In the genomic region with DNA sequence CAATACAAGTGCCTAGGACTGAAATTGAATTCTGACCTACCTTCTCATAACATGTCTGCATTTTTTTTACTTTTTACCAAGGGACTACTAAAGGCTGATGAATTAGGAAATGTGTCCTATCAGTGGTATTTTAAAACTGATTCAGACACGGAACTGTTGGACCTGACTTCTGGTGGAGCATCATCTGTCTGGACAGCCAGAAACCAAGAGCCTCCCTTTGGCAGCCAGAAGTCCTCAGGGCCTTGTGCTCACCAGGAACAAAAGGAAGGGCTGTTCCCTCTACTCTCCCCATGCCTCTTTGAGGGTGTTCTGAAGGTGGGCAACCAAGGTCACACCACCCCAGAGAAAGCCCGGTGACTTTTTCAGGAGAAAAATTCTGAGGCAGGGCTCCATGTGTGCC, we compare ENCODE assay signal across 17 cellular contexts.
A peak's percentile ranks its signal among the peaks of the same experiment; 100 is the strongest.
DNase-seq lines count a peak whose midpoint lies in the region; ATAC-seq and TF ChIP-seq lines count a peak whose summit lies in the region.
"Had no signal": no experiment of that assay in that cellular context is flagged by ENCODE, and none has a peak within 500 bp of the region (broad histone marks: within the 10 kb centered on the region; RNA-seq: fewer than 3 reads in every experiment).

No MANE protein-coding gene starts in this region.

- H3K36me3 ChIP-seq in Loucy (ENCODE audit: insufficient read depth, low read length) (no peaks in the 10 kb centered on the region), colonic mucosa (no peaks in the 10 kb centered on the region), left lung (peaks cover 0 to 24% of the 10 kb centered on the region in 2 donors), stomach smooth muscle (ENCODE audit: control insufficient read depth in 2 of 2, insufficient read depth in 2 of 2, low read length in 2 of 2) (no peaks in the 10 kb centered on the region), neural progenitor cell (no peaks in the 10 kb centered on the region)

- H3K4me3 ChIP-seq in Loucy (ENCODE audit: low read length, poor library complexity, severe bottlenecking) (peak overlapping the region; percentile 92), colonic mucosa (no peak overlapping the region), left lung (peak overlapping the region in 1 of 2 donors; percentile 0), stomach smooth muscle (ENCODE audit: low read length in 2 of 2) (no peak overlapping the region), neural progenitor cell (no peak overlapping the region)

- H4K20me1 ChIP-seq in Loucy (ENCODE audit: insufficient read depth, low read length, poor library complexity, severe bottlenecking) (no peaks in the 10 kb centered on the region), neural progenitor cell (ENCODE audit: low read depth) (peaks cover 12% of the 10 kb centered on the region)

- H3K27ac Mint-ChIP-seq in neural progenitor cell = no peak overlapping the region
- H3K27ac Mint-ChIP-seq: effector memory CD8-positive, alpha-beta T cell; natural killer cell; stimulated activated naive CD8-positive, alpha-beta T cell treated with anti-CD3 and anti-CD28 coated beads, Interleukin-15, Interleukin-2, amounts not matched to agents 100 ng/mL and 50 ng/mL, for 24 hours had no signal

- TF ChIP-seq CTCF in Loucy (conservative IDR thresholded peaks at IDR 0.05; ENCODE audit: low read length) = no peak
- TF ChIP-seq CTCF in colonic mucosa (IDR thresholded peaks at IDR 0.05) = no peak
- no peak for TF ChIP-seq CTCF in left lung (IDR thresholded peaks at IDR 0.05)
- no peak for TF ChIP-seq CTCF in neural progenitor cell (IDR thresholded peaks at IDR 0.05)

- H3K27ac ChIP-seq in colonic mucosa = peak overlapping the region; percentile 47
- H3K27ac ChIP-seq in left lung = peak overlapping the region; percentile 60 to 68
- H3K27ac ChIP-seq in stomach smooth muscle (ENCODE audit: low read length) = peak overlapping the region; percentile 85
- no peak overlapping the region for H3K27ac ChIP-seq in neural progenitor cell

- no peak for DNase-seq in colonic mucosa
- no peak for DNase-seq in left lung
- DNase-seq in NCI-H2227 treated with DMSO at 0.1 percent for 48 hours (lab: John Stamatoyannopoulos, UW) = no peak
- DNase-seq in DMS153 treated with DMSO at 0.1 percent for 48 hours (lab: John Stamatoyannopoulos, UW; ENCODE audit: unreplicated experiment) = no peak
- DNase-seq in neural progenitor cell (ENCODE audit: low spot score) = no peak
- no peak for DNase-seq in OCI-M2 (lab: John Stamatoyannopoulos, UW; ENCODE audit: unreplicated experiment)
- DNase-seq: activated CD4-positive, alpha-beta T cell treated with anti-CD3 and anti-CD28 coated beads, Interleukin-2, amount 50 U/mL, for 48 hours; effector memory CD8-positive, alpha-beta T cell; H7; KG1; natural killer cell; NCI-H1436 treated with DMSO at 0.1 percent for 48 hours; RPMI8226; T1000 had no signal

- H3K9me3 Mint-ChIP-seq in neural progenitor cell = no peaks in the 10 kb centered on the region
- H3K9me3 Mint-ChIP-seq: effector memory CD8-positive, alpha-beta T cell; natural killer cell; stimulated activated naive CD8-positive, alpha-beta T cell treated with anti-CD3 and anti-CD28 coated beads, Interleukin-15, Interleukin-2, amounts not matched to agents 100 ng/mL and 50 ng/mL, for 24 hours had no signal

- H3K4me1 ChIP-seq in Loucy (ENCODE audit: insufficient read depth, low read length, poor library complexity, severe bottlenecking) (peaks cover 84% of the 10 kb centered on the region), colonic mucosa (no peaks in the 10 kb centered on the region), left lung (peaks cover 14 to 95% of the 10 kb centered on the region in 2 donors), stomach smooth muscle (ENCODE audit: control insufficient read depth, insufficient read depth, low read length) (peaks cover 58% of the 10 kb centered on the region), neural progenitor cell (peaks cover 20% of the 10 kb centered on the region)

- H3K4me1 Mint-ChIP-seq in neural progenitor cell = peaks cover 15% of the 10 kb centered on the region

- H3K4me2 ChIP-seq in Loucy (ENCODE audit: low read depth, low read length, poor library complexity, severe bottlenecking) = peak overlapping the region; percentile 87
- H3K4me2 ChIP-seq in neural progenitor cell = no peak overlapping the region

- no peak for ATAC-seq in left lung
- ATAC-seq: effector memory CD8-positive, alpha-beta T cell; natural killer cell had no signal

- no peaks in the 10 kb centered on the region for H3K9me2 ChIP-seq in Loucy (replicated peaks; ENCODE audit: low read depth, low read length)

- H3F3A ChIP-seq in Loucy (ENCODE audit: low read depth) (no peaks in the 10 kb centered on the region), neural progenitor cell (ENCODE audit: low read depth) (no peaks in the 10 kb centered on the region)

- H3K4me3 Mint-ChIP-seq in neural progenitor cell = no peak overlapping the region
- H3K4me3 Mint-ChIP-seq: effector memory CD8-positive, alpha-beta T cell; natural killer cell; stimulated activated naive CD8-positive, alpha-beta T cell treated with anti-CD3 and anti-CD28 coated beads, Interleukin-15, Interleukin-2, amounts not matched to agents 100 ng/mL and 50 ng/mL, for 24 hours had no signal

- H3K79me2 ChIP-seq in Loucy (ENCODE audit: insufficient read depth, low read length) (peaks cover 70% of the 10 kb centered on the region), neural progenitor cell (ENCODE audit: low read depth) (no peaks in the 10 kb centered on the region)

- no peak overlapping the region for H2AFZ ChIP-seq in Loucy (ENCODE audit: low read length)
- no peak overlapping the region for H2AFZ ChIP-seq in neural progenitor cell (replicated peaks)

- H3K27me3 ChIP-seq in Loucy (ENCODE audit: insufficient read depth, low read length, poor library complexity, severe bottlenecking) = no peaks in the 10 kb centered on the region
- H3K27me3 ChIP-seq in colonic mucosa = no peaks in the 10 kb centered on the region
- no peaks in the 10 kb centered on the region for H3K27me3 ChIP-seq in left lung
- no peaks in the 10 kb centered on the region for H3K27me3 ChIP-seq in stomach smooth muscle (ENCODE audit: control insufficient read depth in 1 of 2, insufficient read depth in 2 of 2, low read length in 2 of 2)
- H3K27me3 ChIP-seq in neural progenitor cell = no peaks in the 10 kb centered on the region

- intact Hi-C loops in colonic mucosa (cut with DNase I) = no loop called here
- intact Hi-C loops in left lung (cut with DNase I) = no loop called here

- no peaks in the 10 kb centered on the region for H3K27me3 Mint-ChIP-seq in neural progenitor cell (ENCODE audit: insufficient read depth, low read depth)

- H3K36me3 Mint-ChIP-seq in neural progenitor cell = peaks cover 2% of the 10 kb centered on the region
- H3K36me3 Mint-ChIP-seq: natural killer cell had no signal

- H3K9ac ChIP-seq in Loucy (ENCODE audit: low read depth, low read length, poor library complexity, severe bottlenecking) = no peak overlapping the region
- no peak overlapping the region for H3K9ac ChIP-seq in colonic mucosa (ENCODE audit: low read depth in 2 of 2, low read length in 2 of 2)
- H3K9ac ChIP-seq in stomach smooth muscle (ENCODE audit: low read length in 2 of 2) = peak overlapping the region in 1 of 2 donors; percentile 42
- H3K9ac ChIP-seq in neural progenitor cell = no peak overlapping the region

- no peaks in the 10 kb centered on the region for H3K9me3 ChIP-seq in Loucy (ENCODE audit: insufficient read depth, low read depth, low read length)
- H3K9me3 ChIP-seq in colonic mucosa = no peaks in the 10 kb centered on the region
- no peaks in the 10 kb centered on the region for H3K9me3 ChIP-seq in left lung
- no peaks in the 10 kb centered on the region for H3K9me3 ChIP-seq in stomach smooth muscle (ENCODE audit: control insufficient read depth in 2 of 2, low read length in 2 of 2)
- no peaks in the 10 kb centered on the region for H3K9me3 ChIP-seq in neural progenitor cell (ENCODE audit: low read depth)
